ENCODE assay signal across 8 cellular contexts in the genomic region with DNA sequence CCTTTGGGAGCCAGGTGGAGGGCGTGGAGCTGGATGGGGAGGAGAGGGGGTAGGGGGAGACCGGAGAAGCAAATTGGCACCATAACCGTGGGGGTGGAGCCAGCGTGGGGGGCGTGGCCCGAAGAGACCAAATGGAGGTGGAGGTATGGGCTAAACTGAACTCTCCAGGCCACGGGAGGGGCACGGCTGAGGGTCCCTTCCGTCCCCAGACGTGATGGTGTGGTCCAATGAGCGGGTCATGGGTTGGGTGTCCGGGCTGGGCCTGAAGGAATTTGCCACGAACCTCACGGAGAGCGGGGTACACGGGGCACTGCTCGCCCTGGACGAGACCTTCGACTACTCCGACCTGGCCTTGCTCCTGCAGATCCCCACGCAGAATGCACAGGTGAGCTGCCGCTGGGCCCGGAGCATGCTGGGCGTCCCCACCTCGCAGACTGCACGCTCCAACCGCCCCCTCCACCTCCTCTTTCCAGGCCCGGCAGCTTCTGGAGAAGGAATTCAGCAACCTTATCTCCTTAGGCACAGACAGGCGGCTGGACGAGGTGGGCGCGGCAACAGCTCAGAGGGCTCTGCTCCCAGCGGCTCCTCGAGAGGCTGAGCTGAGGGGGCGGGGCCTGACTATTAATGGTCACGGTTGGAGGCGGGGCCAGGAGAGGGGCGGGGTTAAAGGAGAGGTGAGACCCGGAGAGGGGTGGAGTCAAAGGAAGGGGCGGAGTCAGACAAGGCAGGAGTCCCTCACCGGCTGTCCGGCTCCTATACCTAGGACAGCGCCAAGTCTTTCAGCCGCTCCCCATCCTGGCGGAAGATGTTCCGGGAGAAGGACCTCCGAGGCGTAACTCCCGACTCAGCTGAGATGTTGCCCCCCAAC. TPM values are rescaled to one million over a fixed set of nuclear protein-coding genes. Genes with fewer than 3 reads are reported as not detected.
DNase-seq lines count a peak whose midpoint lies in the region; ATAC-seq, FAIRE-seq and TF ChIP-seq lines count a peak whose summit lies in the region.

No MANE protein-coding gene starts in this region.

- peak overlapping the region; percentile 99 for H3K4me2 ChIP-seq in keratinocyte (ENCODE audit: control insufficient read depth, extremely low read depth, insufficient read depth, low read depth, low read length)

- CTCF ChIA-PET in A673 (lab: Charles Lee) = interaction anchor here (1.0 to 1.7 kb wide), 2 partner anchors 50 to 51 kb away, joined by 7 to 9 read pairs; no protein-coding TSS in a partner anchor

- H3K9me3 Mint-ChIP-seq in chondrocyte (ENCODE audit: low read depth) = peaks cover 3% of the 10 kb centered on the region

- FAIRE-seq in H54 (lab: Jason Lieb, UNC) (no peak), keratinocyte (lab: Jason Lieb, UNC) (no peak)

- H3K36me3 Mint-ChIP-seq in chondrocyte (ENCODE audit: low read depth) = peaks cover 1% of the 10 kb centered on the region

- H3K36me3 ChIP-seq in A673 (ENCODE audit: insufficient read depth, low read length, poor library complexity, severe bottlenecking) (no peaks in the 10 kb centered on the region), keratinocyte (ENCODE audit: control insufficient read depth in 2 of 2, extremely low read depth in 1 of 2, insufficient read depth in 2 of 2, low read length in 2 of 2) (no peaks in the 10 kb centered on the region)

- H3K27ac ChIP-seq in A673 (ENCODE audit: low read depth, low read length, poor library complexity, severe bottlenecking) (peak overlapping the region; percentile 96), keratinocyte (ENCODE audit: control insufficient read depth, insufficient read depth, low read length) (peak overlapping the region; percentile 71)

- peak overlapping the region; percentile 94 for H2AFZ ChIP-seq in keratinocyte (ENCODE audit: control insufficient read depth, low read length)

- peak; percentile 99 for DNase-seq in A673 (ENCODE audit: low spot score)
- peak; percentile 77 for DNase-seq in H54 (ENCODE audit: insufficient read length, low spot score)
- peak; percentile 97 to 98 for DNase-seq in NCI-H524 (lab: John Stamatoyannopoulos, UW)
- peak; percentile 94 for DNase-seq in activated CD4-positive, alpha-beta T cell treated with anti-CD3 and anti-CD28 coated beads for 48 hours
- DNase-seq in chondrocyte (ENCODE audit: low spot score) = peak; percentile 99
- peak; percentile 90 for DNase-seq in keratinocyte (ENCODE audit: low read depth, low spot score)
- peak; percentile 79 to 87 (median 82) for DNase-seq in stimulated activated CD4-positive, alpha-beta T cell treated with anti-CD3 and anti-CD28 coated beads, Interleukin-12 subunit alpha, Interleukin-12 subunit beta, amount 100 ng/mL, for 48 hours (ENCODE audit: low read depth in 2 of 3, low spot score in 1 of 3)

- H3K4me3 Mint-ChIP-seq in chondrocyte (ENCODE audit: unreplicated experiment) = peak overlapping the region; percentile 91

- H3K27ac Mint-ChIP-seq in chondrocyte (ENCODE audit: unreplicated experiment) = peak overlapping the region; percentile 82

- dilution Hi-C loops in keratinocyte (cut with MboI; ENCODE audit: extremely low pct_ligation_motif_present, low sequenced_read_pairs) = no loop called here

- H3K9me1 ChIP-seq in keratinocyte (ENCODE audit: control insufficient read depth, extremely low read depth, insufficient read depth, low read length) = no peaks in the 10 kb centered on the region

- H3K27me3 Mint-ChIP-seq in chondrocyte (ENCODE audit: low read depth) = no peaks in the 10 kb centered on the region

- peaks cover 24% of the 10 kb centered on the region for H3K4me1 Mint-ChIP-seq in chondrocyte (ENCODE audit: low read depth)

- H3K79me2 ChIP-seq in keratinocyte (ENCODE audit: control insufficient read depth, insufficient read depth, low read length) = no peaks in the 10 kb centered on the region

- H3K4me1 ChIP-seq in A673 (ENCODE audit: insufficient read depth, low read length, poor library complexity, severe bottlenecking) (peaks cover 31% of the 10 kb centered on the region), keratinocyte (ENCODE audit: control insufficient read depth, extremely low read depth, insufficient read depth, low read length) (peaks cover 22% of the 10 kb centered on the region)

- no peaks in the 10 kb centered on the region for H4K20me1 ChIP-seq in keratinocyte (ENCODE audit: control insufficient read depth, extremely low read depth, insufficient read depth, low read length)

- POLR2A ChIA-PET in A673 (lab: Charles Lee; ENCODE audit: low non-redundant PET) = interaction anchor here (0.5 to 0.6 kb wide), 3 partner anchors 29 to 704 kb away, joined by 6 to 17 read pairs (median 7); no protein-coding TSS in a partner anchor

- intact Hi-C loops in A673 (cut with micrococcal nuclease; ENCODE audit: unreplicated experiment) = loop anchor here (5.0 kb wide), 1 partner anchor 58 kb away; no protein-coding TSS in a partner anchor

- peak overlapping the region; percentile 85 for H3K9ac ChIP-seq in keratinocyte (ENCODE audit: control insufficient read depth, extremely low read depth, insufficient read depth, low read length)

- no peaks in the 10 kb centered on the region for H3K9me3 ChIP-seq in A673 (ENCODE audit: low read depth, low read length, poor library complexity, severe bottlenecking)
- H3K9me3 ChIP-seq in keratinocyte (ENCODE audit: control insufficient read depth, low read depth, low read length) = no peaks in the 10 kb centered on the region

- H3K27me3 ChIP-seq in A673 (replicated peaks; ENCODE audit: insufficient read depth, low read depth, low read length, poor library complexity) = no peaks in the 10 kb centered on the region
- H3K27me3 ChIP-seq in keratinocyte (ENCODE audit: control insufficient read depth, extremely low read depth, insufficient read depth, low read length) = no peaks in the 10 kb centered on the region

- TF ChIP-seq POLR2A in H54 (IDR thresholded peaks at IDR 0.05; ENCODE audit: low read depth, low read length) = peak; percentile 26; the same call in 1 of the 2 replicates

- no TSS peak for BruUV-seq in A673 (replicated peaks; lab: Mats Ljungman, UMichigan)

- no peak for TF ChIP-seq CTCF in A673 (conservative IDR thresholded peaks at IDR 0.05; ENCODE audit: low read depth, low read length)
- no peak for TF ChIP-seq CTCF in chondrocyte (IDR thresholded peaks at IDR 0.05)
- no peak for TF ChIP-seq CTCF in keratinocyte (optimal IDR thresholded peaks at IDR 0.05 in 1 of 3, IDR thresholded peaks at IDR 0.05 in 1 of 3, conservative IDR thresholded peaks at IDR 0.05 in 1 of 3; ENCODE audit: extremely low read depth in 1 of 3, insufficient read depth in 2 of 3, low read length in 3 of 3)

- H3K4me3 ChIP-seq in A673 (ENCODE audit: low read depth, low read length, poor library complexity, severe bottlenecking) = peak overlapping the region; percentile 76
- peak overlapping the region; percentile 47 to 94 (median 84) for H3K4me3 ChIP-seq in keratinocyte (ENCODE audit: control insufficient read depth in 2 of 3, extremely low read depth in 1 of 3, insufficient read depth in 2 of 3, low read depth in 1 of 3, low read length in 3 of 3)

- ATAC-seq in GM18870 (IDR thresholded peaks at IDR 0.05; ENCODE audit: unreplicated experiment) = no peak

RNA-seq across cellular contexts. Expression of a gene that starts 6.2 kb away (rescaled TPM):
- not detected in 2 replicates for total RNA-seq in A673 (2021)
- not detected in 3 replicates for total RNA-seq in chondrocyte
- polyA plus RNA-seq in keratinocyte = 0.03 to 0.08 TPM in 2 of 3 replicates, not detected in the other
- polyA plus RNA-seq in keratinocyte (2011; ENCODE audit: low read depth) = not detected
- not detected in 2 replicates for polyA plus RNA-seq in keratinocyte (2011; cell fraction: cytosol; rRNA removed)
- 0.05 TPM in 2 replicates for polyA plus RNA-seq in keratinocyte (2011; cell fraction: nucleus; rRNA removed)
- not detected in 2 replicates for polyA plus RNA-seq in keratinocyte (2012; ENCODE audit: low replicate concordance)
- not detected in 3 replicates for polyA minus RNA-seq in keratinocyte
- polyA minus RNA-seq in keratinocyte (2011; cell fraction: cytosol; rRNA and poly(A)+ RNA removed) = not detected
- polyA minus RNA-seq in keratinocyte (2011; cell fraction: nucleus; rRNA and poly(A)+ RNA removed) = not detected in 2 replicates

RNA-seq across cellular contexts. Expression of a gene that starts 8.6 kb away (rescaled TPM):
- total RNA-seq in A673 (2021) = 107 and 116 TPM in 2 replicates
- 42.2 to 53.4 TPM (median 50.2 TPM) in 3 replicates for total RNA-seq in chondrocyte
- polyA plus RNA-seq in keratinocyte = 16.1 to 23.3 TPM (median 16.1 TPM) in 3 replicates
- 11.6 TPM for polyA plus RNA-seq in keratinocyte (2011; ENCODE audit: low read depth)
- polyA plus RNA-seq in keratinocyte (2011; cell fraction: cytosol; rRNA removed) = 6.4 and 10.4 TPM in 2 replicates
- 82.9 and 106 TPM in 2 replicates for polyA plus RNA-seq in keratinocyte (2011; cell fraction: nucleus; rRNA removed)
- polyA plus RNA-seq in keratinocyte (2012; ENCODE audit: low replicate concordance) = 26.1 and 28.3 TPM in 2 replicates
- 22.8 to 48.8 TPM (median 33.7 TPM) in 3 replicates for polyA minus RNA-seq in keratinocyte
- 36.6 TPM for polyA minus RNA-seq in keratinocyte (2011; cell fraction: cytosol; rRNA and poly(A)+ RNA removed)
- 74.5 and 74.8 TPM in 2 replicates for polyA minus RNA-seq in keratinocyte (2011; cell fraction: nucleus; rRNA and poly(A)+ RNA removed)

RNA-seq across cellular contexts. Expression of a gene that starts 29.7 kb away (rescaled TPM):
- total RNA-seq in A673 (2021) (33.1 and 33.6 TPM in 2 replicates), chondrocyte (12.7 to 14.4 TPM (median 13.9 TPM) in 3 replicates)
- polyA plus RNA-seq in keratinocyte = 3.0 to 3.4 TPM (median 3.1 TPM) in 3 replicates
- 5.1 TPM for polyA plus RNA-seq in keratinocyte (2011; ENCODE audit: low read depth)
- polyA plus RNA-seq in keratinocyte (2011; cell fraction: cytosol; rRNA removed) = 1.5 and 3.2 TPM in 2 replicates
- 5.8 and 7.9 TPM in 2 replicates for polyA plus RNA-seq in keratinocyte (2011; cell fraction: nucleus; rRNA removed)
- 4.5 and 7.7 TPM in 2 replicates for polyA plus RNA-seq in keratinocyte (2012; ENCODE audit: low replicate concordance)
- polyA minus RNA-seq in keratinocyte = 2.6 to 4.5 TPM (median 3.4 TPM) in 3 replicates
- polyA minus RNA-seq in keratinocyte (2011; cell fraction: cytosol; rRNA and poly(A)+ RNA removed) = 6.5 TPM
- 2.0 and 3.4 TPM in 2 replicates for polyA minus RNA-seq in keratinocyte (2011; cell fraction: nucleus; rRNA and poly(A)+ RNA removed)

RNA-seq across cellular contexts. Expression of a gene that starts 30.1 kb away (rescaled TPM):
- total RNA-seq in A673 (2021) (1.7 and 2.6 TPM in 2 replicates), chondrocyte (1.1 to 1.7 TPM (median 1.6 TPM) in 3 replicates)
- polyA plus RNA-seq in keratinocyte = 0.54 to 0.98 TPM (median 0.71 TPM) in 3 replicates
- polyA plus RNA-seq in keratinocyte (2011; ENCODE audit: low read depth) = not detected
- 0.49 and 0.77 TPM in 2 replicates for polyA plus RNA-seq in keratinocyte (2011; cell fraction: cytosol; rRNA removed)
- polyA plus RNA-seq in keratinocyte (2011; cell fraction: nucleus; rRNA removed) = 0.92 and 0.99 TPM in 2 replicates
- polyA plus RNA-seq in keratinocyte (2012; ENCODE audit: low replicate concordance) = 0.83 and 1.6 TPM in 2 replicates
- not detected in 3 replicates for polyA minus RNA-seq in keratinocyte
- polyA minus RNA-seq in keratinocyte (2011; cell fraction: cytosol; rRNA and poly(A)+ RNA removed) = not detected
- 0.93 TPM in 1 of 2 replicates, not detected in the other for polyA minus RNA-seq in keratinocyte (2011; cell fraction: nucleus; rRNA and poly(A)+ RNA removed)

RNA-seq across cellular contexts. Expression of a gene that starts 34.8 kb away (rescaled TPM):
- total RNA-seq in A673 (2021) = 19.9 and 24.3 TPM in 2 replicates
- 12.7 to 14.3 TPM (median 13.9 TPM) in 3 replicates for total RNA-seq in chondrocyte
- 1.6 to 2.8 TPM (median 1.7 TPM) in 3 replicates for polyA plus RNA-seq in keratinocyte
- polyA plus RNA-seq in keratinocyte (2011; ENCODE audit: low read depth) = 6.4 TPM
- 0.58 and 0.84 TPM in 2 replicates for polyA plus RNA-seq in keratinocyte (2011; cell fraction: cytosol; rRNA removed)
- 1.9 and 4.4 TPM in 2 replicates for polyA plus RNA-seq in keratinocyte (2011; cell fraction: nucleus; rRNA removed)
- polyA plus RNA-seq in keratinocyte (2012; ENCODE audit: low replicate concordance) = 2.6 and 5.2 TPM in 2 replicates
- 1.1 TPM in 1 of 3 replicates, not detected in the others for polyA minus RNA-seq in keratinocyte
- not detected for polyA minus RNA-seq in keratinocyte (2011; cell fraction: cytosol; rRNA and poly(A)+ RNA removed)
- polyA minus RNA-seq in keratinocyte (2011; cell fraction: nucleus; rRNA and poly(A)+ RNA removed) = not detected in 2 replicates
